Comparison of ENCODE assay signal across 8 cellular contexts in genomic region chr11:72668645-72669347, GRCh38. TPM values are rescaled to one million over a fixed set of nuclear protein-coding genes. Genes with fewer than 3 reads are reported as not detected.
DNase-seq lines count a peak whose midpoint lies in the region; ATAC-seq, FAIRE-seq and TF ChIP-seq lines count a peak whose summit lies in the region.
"Had no signal": no experiment of that assay in that cellular context is flagged by ENCODE, and none has a peak within 500 bp of the region (broad histone marks: within the 10 kb centered on the region; RNA-seq: fewer than 3 reads in every experiment).

No MANE protein-coding gene starts in this region.

- H3K27me3 Mint-ChIP-seq in neural progenitor cell (ENCODE audit: insufficient read depth, low read depth) = peaks cover 6% of the 10 kb centered on the region

- H3K27me3 ChIP-seq in neural progenitor cell = peaks cover 9% of the 10 kb centered on the region
- peaks cover 47% of the 10 kb centered on the region for H3K27me3 ChIP-seq in effector memory CD4-positive, alpha-beta T cell (replicated peaks; ENCODE audit: control insufficient read depth, insufficient read depth, low read length, poor library complexity, severe bottlenecking)

- peak; percentile 56 for ATAC-seq in GM18873 (IDR thresholded peaks at IDR 0.05; ENCODE audit: low FRiP score, unreplicated experiment)
- peak; percentile 79 for ATAC-seq in GM21825 (IDR thresholded peaks at IDR 0.05; ENCODE audit: unreplicated experiment)

- peaks cover 2% of the 10 kb centered on the region for H3K36me3 Mint-ChIP-seq in neural progenitor cell

- no peaks in the 10 kb centered on the region for H3K9me3 ChIP-seq in neural progenitor cell (ENCODE audit: low read depth)
- H3K9me3 ChIP-seq in effector memory CD4-positive, alpha-beta T cell (ENCODE audit: control insufficient read depth, low read length) = peaks cover 4% of the 10 kb centered on the region

- no peak for TF ChIP-seq CTCF in neural progenitor cell (IDR thresholded peaks at IDR 0.05)

- peak overlapping the region; percentile 36 for H3K4me2 ChIP-seq in neural progenitor cell

- H3K27ac Mint-ChIP-seq in neural progenitor cell = peak overlapping the region; percentile 36

- H3K9me3 Mint-ChIP-seq in neural progenitor cell = peaks cover 2% of the 10 kb centered on the region

- H3K4me1 Mint-ChIP-seq in neural progenitor cell = peaks cover 42% of the 10 kb centered on the region

- no peak overlapping the region for H2AFZ ChIP-seq in neural progenitor cell (replicated peaks)

- no peak overlapping the region for H3K27ac ChIP-seq in neural progenitor cell
- H3K27ac ChIP-seq in effector memory CD4-positive, alpha-beta T cell (ENCODE audit: insufficient read depth, low read length, poor library complexity, severe bottlenecking) = no peak overlapping the region

- FAIRE-seq in urothelium cell line (lab: Jason Lieb, UNC) = no peak

- peaks cover 5% of the 10 kb centered on the region for H4K20me1 ChIP-seq in neural progenitor cell (ENCODE audit: low read depth)

- no peaks in the 10 kb centered on the region for H3K36me3 ChIP-seq in neural progenitor cell
- H3K36me3 ChIP-seq in effector memory CD4-positive, alpha-beta T cell (ENCODE audit: control insufficient read depth, insufficient read depth, low read length) = no peaks in the 10 kb centered on the region

- H3K9ac ChIP-seq in neural progenitor cell = no peak overlapping the region

- no peak overlapping the region for H3K4me3 ChIP-seq in neural progenitor cell
- no peak overlapping the region for H3K4me3 ChIP-seq in effector memory CD4-positive, alpha-beta T cell (ENCODE audit: insufficient read depth, low read depth, low read length, poor library complexity, severe bottlenecking)

- peaks cover 14% of the 10 kb centered on the region for H3F3A ChIP-seq in neural progenitor cell (ENCODE audit: low read depth)

- no peaks in the 10 kb centered on the region for H3K79me2 ChIP-seq in neural progenitor cell (ENCODE audit: low read depth)

- peaks cover 20% of the 10 kb centered on the region for H3K4me1 ChIP-seq in neural progenitor cell
- H3K4me1 ChIP-seq in effector memory CD4-positive, alpha-beta T cell (ENCODE audit: control insufficient read depth, insufficient read depth, low read length, poor library complexity, severe bottlenecking) = no peaks in the 10 kb centered on the region

- peak overlapping the region; percentile 14 for H3K4me3 Mint-ChIP-seq in neural progenitor cell

- DNase-seq in NCI-H2107 treated with DMSO at 0.1 percent for 48 hours (lab: John Stamatoyannopoulos, UW; ENCODE audit: unreplicated experiment) (peak; percentile 44), neural progenitor cell (ENCODE audit: low spot score) (peak; percentile 84), urothelium cell line (ENCODE audit: low spot score) (no peak), iPS-NIHi7 (ENCODE audit: extremely low spot score) (no peak)
- no peak for DNase-seq in effector memory CD4-positive, alpha-beta T cell
- DNase-seq: posterior cingulate gyrus had no signal

RNA-seq across cellular contexts. Expression of gene PDE2A, which starts 5.4 kb away (rescaled TPM):
- total RNA-seq in neural progenitor cell (ENCODE audit: low replicate concordance) = 0.11 and 2.3 TPM in 2 replicates

Comparison
In these comparisons a context has a peak if more than half of its experiments do, and no peak if none do; other contexts are left out.
1. DNase-seq: peak in NCI-H2107 treated with DMSO at 0.1 percent for 48 hours (single experiment) and neural progenitor cell (single experiment); none in urothelium cell line (single experiment), effector memory CD4-positive, alpha-beta T cell (0 of 3) and iPS-NIHi7 (single experiment).